Comparison of ENCODE assay signal across 31 cellular contexts in the genomic region with DNA sequence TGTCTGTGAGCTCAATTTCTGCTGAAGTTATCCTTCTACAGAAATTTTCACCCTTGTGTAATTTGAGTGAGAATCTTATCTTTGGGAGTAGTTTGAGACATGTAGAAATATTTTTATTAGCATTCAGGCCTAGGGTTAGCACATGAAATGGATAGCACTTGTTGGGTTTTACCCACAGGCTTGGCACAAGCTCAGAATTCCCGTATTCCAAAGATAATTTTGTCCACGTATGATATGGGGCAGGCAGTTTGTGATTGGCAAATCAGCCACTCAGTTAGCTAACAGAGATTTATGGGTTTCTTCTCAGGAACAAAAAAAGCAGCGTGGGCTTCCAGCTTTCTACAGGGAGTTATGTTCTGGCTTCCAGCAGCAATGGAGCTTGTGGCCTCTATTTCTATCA.
"Had no signal": no experiment of that assay in that cellular context is flagged by ENCODE, and none has a peak within 500 bp of the region (broad histone marks: within the 10 kb centered on the region; RNA-seq: fewer than 3 reads in every experiment).

No MANE protein-coding gene starts in this region.

- H3K27me3 ChIP-seq: ascending aorta, SJCRH30 had no signal

- H3K27ac ChIP-seq: ascending aorta, SJCRH30, SK-N-MC, WERI-Rb-1 had no signal

- H3K4me1 ChIP-seq: ascending aorta, SJCRH30 had no signal

- H3K4me3 ChIP-seq: ascending aorta, SJCRH30, SK-N-MC had no signal

- ATAC-seq: activated CD8-positive, alpha-beta memory T cell treated with anti-CD3 and anti-CD28 coated beads, Interleukin-2, amount 10 ng/mL, durations not matched to agents 7 days and 5 days had no signal

- H3K9me3 ChIP-seq: ascending aorta, SJCRH30 had no signal

- DNase-seq: activated CD4-positive, alpha-beta memory T cell treated with anti-CD3 and anti-CD28 coated beads, Interleukin-2, amount 10 ng/mL, durations not matched to agents 7 days and 5 days; activated CD4-positive, alpha-beta T cell treated with anti-CD3 and anti-CD28 coated beads for 1 hour; activated CD4-positive, alpha-beta T cell treated with anti-CD3 and anti-CD28 coated beads for 48 hours; activated CD4-positive, CD25-positive, alpha-beta regulatory T cell; activated CD8-positive, alpha-beta memory T cell treated with anti-CD3 and anti-CD28 coated beads for 24 hours; activated CD8-positive, alpha-beta memory T cell treated with anti-CD3 and anti-CD28 coated beads, Interleukin-2, amount 10 ng/mL, durations not matched to agents 7 days and 5 days; activated CD8-positive, alpha-beta memory T cell treated with anti-CD3 and anti-CD28 coated beads, Interleukin-2, amount 50 U/mL, for 48 hours; activated effector memory CD4-positive, alpha-beta T cell treated with Interleukin-2 at 50 U/mL for 16 hours; activated naive CD4-positive, alpha-beta T cell; activated naive CD4-positive, alpha-beta T cell treated with anti-CD3 and anti-CD28 coated beads, Interleukin-2, amount 50 U/mL, for 16 hours; activated naive CD8-positive, alpha-beta T cell treated with anti-CD3 and anti-CD28 coated beads for 36 hours; activated T-cell treated with anti-CD3 and anti-CD28 coated beads, Interleukin-2, amount 50 U/mL, for 48 hours; amygdala; central memory CD4-positive, alpha-beta T cell; Karpas-422; KBM-7; NCI-H1105 treated with DMSO at 0.1 percent for 48 hours; NCI-H1436; NCI-H1694; NCI-H1930; NCI-H2081 treated with DMSO at 0.1 percent for 48 hours; NCI-H510A; NCI-H526; NCI-H748 treated with DMSO at 0.1 percent for 48 hours; OCI-M1; SHP77; SJCRH30; T1000; WERI-Rb-1 had no signal

- H3K36me3 ChIP-seq: ascending aorta, SJCRH30, WERI-Rb-1 had no signal
